ENCODE assay signal across 8 cellular contexts in the genomic region with DNA sequence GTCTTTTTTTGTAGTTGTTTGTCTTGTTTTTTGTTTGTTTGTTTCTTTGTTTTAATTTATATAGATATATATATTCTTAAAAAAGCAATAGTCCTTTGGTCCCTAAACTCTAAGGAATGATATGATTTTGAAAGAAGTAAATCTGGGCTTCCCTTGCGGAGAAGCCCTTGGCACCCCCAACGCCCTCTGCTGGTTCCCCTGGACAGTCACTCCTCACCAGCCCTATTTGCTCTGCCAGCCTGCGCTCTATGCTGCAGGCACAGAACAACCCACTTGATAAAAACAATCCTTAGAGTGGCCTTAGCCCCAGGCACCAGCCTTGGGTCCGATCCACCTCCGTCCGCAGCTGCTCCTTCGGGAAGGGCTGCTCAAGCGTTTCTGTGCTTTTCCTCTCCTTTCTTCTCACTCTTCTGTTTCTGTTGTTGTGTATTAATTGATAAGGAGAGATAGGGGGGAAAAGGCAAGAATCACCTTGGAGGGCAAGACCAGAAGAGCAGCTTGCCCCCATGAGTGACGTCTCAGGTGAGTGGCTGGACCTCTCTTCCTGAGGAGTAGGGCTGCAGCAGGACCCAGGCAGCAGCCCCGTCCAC. TPM values are rescaled to one million over a fixed set of nuclear protein-coding genes. Genes with fewer than 3 reads are reported as not detected.
DNase-seq lines count a peak whose midpoint lies in the region; ATAC-seq, FAIRE-seq and TF ChIP-seq lines count a peak whose summit lies in the region.

No MANE protein-coding gene starts in this region.

- no peak overlapping the region for H4K5ac ChIP-seq in IMR-90 (ENCODE audit: low read depth, low read length)

- H3K14ac ChIP-seq in IMR-90 (replicated peaks; ENCODE audit: low read depth, low read length), result no peak overlapping the region

- H3K79me1 ChIP-seq in IMR-90 (ENCODE audit: low read depth in 1 of 2, low read length in 2 of 2), result no peaks in the 10 kb centered on the region

- H2AFZ ChIP-seq in IMR-90 (replicated peaks; ENCODE audit: low read length, poor library complexity), result no peak overlapping the region

- no peaks in the 10 kb centered on the region for H3K4me1 ChIP-seq in IMR-90 (ENCODE audit: control insufficient read depth, insufficient read depth, low read length)

- H4K91ac ChIP-seq in IMR-90 (ENCODE audit: insufficient read depth, low read depth, low read length), result no peak overlapping the region

- no peak overlapping the region for H3K4ac ChIP-seq in IMR-90 (ENCODE audit: low read depth, low read length)

- dilution Hi-C loops in IMR-90 (cut with HindIII; ENCODE audit: low sequenced_read_pairs, unreplicated experiment), result no loop called here

- H2AK9ac ChIP-seq in IMR-90 (replicated peaks; ENCODE audit: low read depth, low read length, poor library complexity), result no peak overlapping the region

- WGBS in IMR-90 (ENCODE audit: extremely low coverage in 2 of 2, insufficient read length in 1 of 2), 2 experiments, result 100% methylated on average over 1 of the region's 10 CpGs; no CpG with 5 or more reads in 1 of the 2 experiments

- H3K4me3 ChIP-seq in IMR-90 (ENCODE audit: insufficient read depth, low read depth, low read length) (no peak overlapping the region), choroid plexus epithelial cell (ENCODE audit: low read depth, low read length) (no peak overlapping the region)

- DNase-seq in COLO668 (lab: John Stamatoyannopoulos, UW; ENCODE audit: unreplicated experiment) (peak; percentile 40), IMR-90 (peak; percentile 14), choroid plexus epithelial cell (ENCODE audit: low read depth) (peak; percentile 44), myocyte (ENCODE audit: low read depth) (peak; percentile 13), urothelium cell line (ENCODE audit: low spot score) (peak; percentile 27), occipital lobe (lab: John Stamatoyannopoulos, UW) (no peak)

- in situ Hi-C loops in IMR-90 (cut with MboI; ENCODE audit: low sequenced_read_pairs), result no loop called here

- no peak overlapping the region for H3K9ac ChIP-seq in IMR-90 (ENCODE audit: low read depth, low read length)

- FAIRE-seq in urothelium cell line (lab: Jason Lieb, UNC), result no peak

- no peak overlapping the region for H2BK120ac ChIP-seq in IMR-90 (ENCODE audit: low read depth, low read length)

- no peaks in the 10 kb centered on the region for H3K9me3 ChIP-seq in IMR-90 (ENCODE audit: control insufficient read depth, insufficient read depth, low read length)

- H3K27ac ChIP-seq in IMR-90 (ENCODE audit: insufficient read depth, low read length) (no peak overlapping the region), VCaP (no peak overlapping the region)

- H3K36me3 ChIP-seq in IMR-90 (ENCODE audit: control insufficient read depth, insufficient read depth, low read length), result no peaks in the 10 kb centered on the region

- POLR2A ChIA-PET in IMR-90 (lab: Charles Lee; ENCODE audit: unreplicated experiment), result no interaction called here

- no peak overlapping the region for H3K4me2 ChIP-seq in IMR-90 (ENCODE audit: low read depth, low read length)

- no peak overlapping the region for H2BK15ac ChIP-seq in IMR-90 (ENCODE audit: low read depth, low read length)

- H2BK5ac ChIP-seq in IMR-90 (ENCODE audit: low read depth, low read length, poor library complexity, severe bottlenecking), result no peak overlapping the region

- intact Hi-C loops in IMR-90 (cut with micrococcal nuclease), result loop anchor here (1.0 kb wide), 1 partner anchor 87 kb away; no protein-coding TSS in a partner anchor

- peaks cover 22% of the 10 kb centered on the region for H3K27me3 ChIP-seq in IMR-90 (ENCODE audit: control insufficient read depth, insufficient read depth, low read length)

- TF ChIP-seq POLR2A in IMR-90 (IDR thresholded peaks at IDR 0.05; ENCODE audit: low read depth, low read length), result no peak

- no TSS peak for BruUV-seq in IMR-90 (replicated peaks; lab: Mats Ljungman, UMichigan)

- H4K8ac ChIP-seq in IMR-90 (ENCODE audit: low read depth in 2 of 2, low read length in 2 of 2), result no peak overlapping the region

- TF ChIP-seq CTCF in IMR-90 (conservative IDR thresholded peaks at IDR 0.05; ENCODE audit: low read depth, low read length), result peak; percentile 46
- peak; percentile 90 for TF ChIP-seq CTCF in VCaP (conservative IDR thresholded peaks at IDR 0.05)
- peak; percentile 70 for TF ChIP-seq CTCF in choroid plexus epithelial cell (conservative IDR thresholded peaks at IDR 0.05; ENCODE audit: low read depth, low read length)

- no peak overlapping the region for H2AK5ac ChIP-seq in IMR-90 (ENCODE audit: low read depth, low read length)

- H3K56ac ChIP-seq in IMR-90 (ENCODE audit: extremely low read depth, insufficient read depth, low read length), result no peak overlapping the region

- no peak overlapping the region for H3K23ac ChIP-seq in IMR-90 (ENCODE audit: low read depth, low read length)

- peak; percentile 33 for TF ChIP-seq RAD21 in IMR-90 (IDR thresholded peaks at IDR 0.05; ENCODE audit: low read length)

- H2BK20ac ChIP-seq in IMR-90 (ENCODE audit: low read depth, low read length), result no peak overlapping the region

- no peaks in the 10 kb centered on the region for H3K9me1 ChIP-seq in IMR-90 (ENCODE audit: insufficient read depth, low read length)

- CTCF ChIA-PET in IMR-90 (lab: Yijun Ruan, JAX), result no interaction called here

- no peak overlapping the region for H3K18ac ChIP-seq in IMR-90 (ENCODE audit: low read depth, low read length)

- H4K20me1 ChIP-seq in IMR-90 (ENCODE audit: insufficient read depth, low read length), result no peaks in the 10 kb centered on the region; the same call in 1 of the 2 replicates

- ATAC-seq in IMR-90 (ENCODE audit: low read depth) (peak; percentile 65), HG03280 (IDR thresholded peaks at IDR 0.05; ENCODE audit: unreplicated experiment) (no peak)

TF ChIP-seq in IMR-90, 13 proteins besides CTCF, POLR2A, EP300 and RAD21:
- TF ChIP-seq NFE2L2 (IDR thresholded peaks at IDR 0.05; ENCODE audit: low read depth, low read length), result no peak
- TF ChIP-seq SMC3 (IDR thresholded peaks at IDR 0.05; ENCODE audit: low read depth, low read length), result peak; percentile 43

RNA-seq across cellular contexts. Expression of gene PARP6, which starts 13.7 kb away (rescaled TPM):
- 10.0 and 13.4 TPM in 2 replicates for total RNA-seq in IMR-90 (2012; rRNA removed)
- polyA plus RNA-seq in IMR-90 (2012; rRNA removed), result 44.7 and 45.1 TPM in 2 replicates
- 12.9 and 33.6 TPM in 2 replicates for polyA plus RNA-seq in IMR-90 (2012; cell fraction: cytosol; rRNA removed)
- 188 and 399 TPM in 2 replicates for polyA plus RNA-seq in IMR-90 (2012; cell fraction: nucleus; rRNA removed; ENCODE audit: low replicate concordance)
- total RNA-seq in myocyte, result 53.1 and 61.4 TPM in 2 replicates
- polyA plus RNA-seq in myocyte (2012), result 87.8 TPM
- 54.6 TPM for total RNA-seq in occipital lobe

RNA-seq across cellular contexts. Expression of gene CELF6, which starts 33.9 kb away (rescaled TPM):
- not detected in 2 replicates for total RNA-seq in IMR-90 (2012; rRNA removed)
- 0.06 and 0.07 TPM in 2 replicates for polyA plus RNA-seq in IMR-90 (2012; rRNA removed)
- not detected in 2 replicates for polyA plus RNA-seq in IMR-90 (2012; cell fraction: cytosol; rRNA removed)
- 0.65 and 0.78 TPM in 2 replicates for polyA plus RNA-seq in IMR-90 (2012; cell fraction: nucleus; rRNA removed; ENCODE audit: low replicate concordance)
- total RNA-seq in myocyte, result 1.0 and 2.4 TPM in 2 replicates
- 1.0 TPM for polyA plus RNA-seq in myocyte (2012)
- 6.7 TPM for total RNA-seq in occipital lobe

RNA-seq across cellular contexts. Expression of gene PKM, which starts 55.0 kb away (rescaled TPM):
- total RNA-seq in IMR-90 (2012; rRNA removed), result 2,738 and 3,859 TPM in 2 replicates
- 2,084 and 2,219 TPM in 2 replicates for polyA plus RNA-seq in IMR-90 (2012; rRNA removed)
- 1,530 and 1,727 TPM in 2 replicates for polyA plus RNA-seq in IMR-90 (2012; cell fraction: cytosol; rRNA removed)
- polyA plus RNA-seq in IMR-90 (2012; cell fraction: nucleus; rRNA removed; ENCODE audit: low replicate concordance), result 1,603 and 1,631 TPM in 2 replicates
- 2,359 and 2,583 TPM in 2 replicates for total RNA-seq in myocyte
- polyA plus RNA-seq in myocyte (2012), result 3,151 TPM
- 258 TPM for total RNA-seq in occipital lobe
